ENCODE assay signal across 8 cellular contexts in the genomic region with DNA sequence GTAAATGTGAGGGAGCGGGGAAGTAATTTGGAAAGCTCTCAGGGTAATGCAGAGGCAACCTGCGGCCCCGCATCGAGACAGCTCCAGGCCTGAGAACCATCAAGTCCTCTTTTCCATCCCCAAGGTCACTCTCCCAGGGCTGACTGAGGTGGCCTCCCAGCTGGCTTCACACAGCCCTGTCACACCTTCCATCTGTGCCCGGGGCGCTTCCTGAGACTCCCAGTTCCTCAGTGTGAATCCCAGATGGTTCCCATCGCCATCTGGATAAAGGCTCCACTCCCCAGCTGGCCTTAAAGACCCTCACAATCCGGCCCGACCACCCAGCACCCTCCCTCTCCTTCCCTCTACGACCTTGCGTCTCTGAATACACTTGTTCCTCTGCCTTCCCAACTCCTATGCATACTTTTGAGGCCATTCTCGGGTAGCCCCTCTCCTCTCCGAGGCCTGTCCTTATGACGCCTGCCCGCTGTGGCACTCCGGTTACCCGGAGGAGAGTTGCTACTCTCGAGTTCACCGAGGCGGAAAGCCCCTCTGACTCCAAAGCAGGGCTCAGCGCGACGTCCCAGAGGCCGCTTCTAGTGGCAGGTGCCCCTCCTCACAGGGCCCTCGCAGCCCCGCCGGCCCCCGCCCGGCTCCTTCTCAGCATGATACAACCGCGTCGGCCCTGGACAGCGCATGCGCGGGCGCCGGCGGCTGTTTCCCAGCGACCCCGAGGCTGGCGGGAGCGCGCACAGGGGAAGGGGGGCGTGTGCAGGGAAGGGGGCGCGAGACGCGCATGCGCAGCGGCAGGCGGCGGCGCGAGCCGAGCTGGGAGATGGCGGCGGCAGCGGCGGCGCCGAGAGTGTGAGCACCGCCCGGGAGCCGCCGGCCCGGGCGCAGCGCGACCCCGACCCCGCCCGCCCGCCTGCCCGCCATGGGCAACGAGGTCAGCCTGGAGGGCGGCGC. TPM values are rescaled to one million over a fixed set of nuclear protein-coding genes. Genes with fewer than 3 reads are reported as not detected.
A peak's percentile ranks its signal among the peaks of the same experiment; 100 is the strongest.
DNase-seq lines count a peak whose midpoint lies in the region; ATAC-seq, FAIRE-seq and TF ChIP-seq lines count a peak whose summit lies in the region.

A gene with protein sequence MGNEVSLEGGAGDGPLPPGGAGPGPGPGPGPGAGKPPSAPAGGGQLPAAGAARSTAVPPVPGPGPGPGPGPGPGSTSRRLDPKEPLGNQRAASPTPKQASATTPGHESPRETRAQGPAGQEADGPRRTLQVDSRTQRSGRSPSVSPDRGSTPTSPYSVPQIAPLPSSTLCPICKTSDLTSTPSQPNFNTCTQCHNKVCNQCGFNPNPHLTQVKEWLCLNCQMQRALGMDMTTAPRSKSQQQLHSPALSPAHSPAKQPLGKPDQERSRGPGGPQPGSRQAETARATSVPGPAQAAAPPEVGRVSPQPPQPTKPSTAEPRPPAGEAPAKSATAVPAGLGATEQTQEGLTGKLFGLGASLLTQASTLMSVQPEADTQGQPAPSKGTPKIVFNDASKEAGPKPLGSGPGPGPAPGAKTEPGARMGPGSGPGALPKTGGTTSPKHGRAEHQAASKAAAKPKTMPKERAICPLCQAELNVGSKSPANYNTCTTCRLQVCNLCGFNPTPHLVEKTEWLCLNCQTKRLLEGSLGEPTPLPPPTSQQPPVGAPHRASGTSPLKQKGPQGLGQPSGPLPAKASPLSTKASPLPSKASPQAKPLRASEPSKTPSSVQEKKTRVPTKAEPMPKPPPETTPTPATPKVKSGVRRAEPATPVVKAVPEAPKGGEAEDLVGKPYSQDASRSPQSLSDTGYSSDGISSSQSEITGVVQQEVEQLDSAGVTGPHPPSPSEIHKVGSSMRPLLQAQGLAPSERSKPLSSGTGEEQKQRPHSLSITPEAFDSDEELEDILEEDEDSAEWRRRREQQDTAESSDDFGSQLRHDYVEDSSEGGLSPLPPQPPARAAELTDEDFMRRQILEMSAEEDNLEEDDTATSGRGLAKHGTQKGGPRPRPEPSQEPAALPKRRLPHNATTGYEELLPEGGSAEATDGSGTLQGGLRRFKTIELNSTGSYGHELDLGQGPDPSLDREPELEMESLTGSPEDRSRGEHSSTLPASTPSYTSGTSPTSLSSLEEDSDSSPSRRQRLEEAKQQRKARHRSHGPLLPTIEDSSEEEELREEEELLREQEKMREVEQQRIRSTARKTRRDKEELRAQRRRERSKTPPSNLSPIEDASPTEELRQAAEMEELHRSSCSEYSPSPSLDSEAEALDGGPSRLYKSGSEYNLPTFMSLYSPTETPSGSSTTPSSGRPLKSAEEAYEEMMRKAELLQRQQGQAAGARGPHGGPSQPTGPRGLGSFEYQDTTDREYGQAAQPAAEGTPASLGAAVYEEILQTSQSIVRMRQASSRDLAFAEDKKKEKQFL (N-terminal part only) (plus strand): TSS at position 788 of the 945 bp plus-strand sequence. CDS start 126 bp downstream, at position 914.

- peaks cover 16% of the 10 kb centered on the region for H3K36me3 Mint-ChIP-seq in central memory CD8-positive, alpha-beta T cell (ENCODE audit: insufficient read depth)

- TF ChIP-seq CTCF in AG04449 (IDR thresholded peaks at IDR 0.05; ENCODE audit: insufficient read depth, low read length, missing control alignments) (no peak), keratinocyte (optimal IDR thresholded peaks at IDR 0.05 in 1 of 3, IDR thresholded peaks at IDR 0.05 in 1 of 3, conservative IDR thresholded peaks at IDR 0.05 in 1 of 3; ENCODE audit: extremely low read depth in 1 of 3, insufficient read depth in 2 of 3, low read length in 3 of 3) (no peak)

- peak within 1 kb of the TSS; percentile 72 for H3K9ac ChIP-seq in keratinocyte (ENCODE audit: control insufficient read depth, extremely low read depth, insufficient read depth, low read length)

- peaks cover 24% of the 10 kb centered on the region for H3K27me3 ChIP-seq in keratinocyte (ENCODE audit: control insufficient read depth, extremely low read depth, insufficient read depth, low read length)

- H2AFZ ChIP-seq in keratinocyte (ENCODE audit: control insufficient read depth, low read length): peak within 1 kb of the TSS; percentile 85

- no peaks in the 10 kb centered on the region for H4K20me1 ChIP-seq in keratinocyte (ENCODE audit: control insufficient read depth, extremely low read depth, insufficient read depth, low read length)

- POLR2A ChIA-PET in AG04449 (lab: Yijun Ruan, JAX): interaction anchor here (0.9 kb wide), 1 partner anchor 14 kb away, joined by 3 read pairs; no protein-coding TSS in a partner anchor

- H3K9me3 ChIP-seq in keratinocyte (ENCODE audit: control insufficient read depth, low read depth, low read length): no peaks in the 10 kb centered on the region

- H3K79me2 ChIP-seq in keratinocyte (ENCODE audit: control insufficient read depth, insufficient read depth, low read length): no peaks in the 10 kb centered on the region

- H3K36me3 ChIP-seq in keratinocyte (ENCODE audit: control insufficient read depth in 2 of 2, extremely low read depth in 1 of 2, insufficient read depth in 2 of 2, low read length in 2 of 2): no peaks in the 10 kb centered on the region

- H3K27me3 Mint-ChIP-seq in central memory CD8-positive, alpha-beta T cell: peaks cover 32% of the 10 kb centered on the region

- H3K4me3 Mint-ChIP-seq in central memory CD8-positive, alpha-beta T cell: peak within 1 kb of the TSS; percentile 85

- peaks cover 11% of the 10 kb centered on the region for H3K4me1 ChIP-seq in keratinocyte (ENCODE audit: control insufficient read depth, extremely low read depth, insufficient read depth, low read length)

- no peaks in the 10 kb centered on the region for H3K9me1 ChIP-seq in keratinocyte (ENCODE audit: control insufficient read depth, extremely low read depth, insufficient read depth, low read length)

- H3K27ac ChIP-seq in keratinocyte (ENCODE audit: control insufficient read depth, insufficient read depth, low read length): peak within 1 kb of the TSS; percentile 24

- DNase-seq in AG04449 (ENCODE audit: low read depth, low spot score) (peak; percentile 9), NCI-H2227 treated with DMSO at 0.1 percent for 48 hours (lab: John Stamatoyannopoulos, UW) (peak; percentile 89), keratinocyte (ENCODE audit: low read depth, low spot score) (peak; percentile 26)
- peak; percentile 69 to 87 for DNase-seq in central memory CD8-positive, alpha-beta T cell (ENCODE audit: low spot score in 2 of 2)
- DNase-seq in stimulated activated CD4-positive, alpha-beta T cell treated with anti-CD3 and anti-CD28 coated beads, Interleukin-12 subunit alpha, Interleukin-12 subunit beta, amount 100 ng/mL, for 48 hours (ENCODE audit: low read depth in 2 of 3, low spot score in 1 of 3): peak; percentile 76 to 85 (median 81)

- H3K4me3 ChIP-seq in AG04449 (ENCODE audit: low read depth, low read length): peak within 1 kb of the TSS; percentile 77
- peak within 1 kb of the TSS; percentile 41 to 78 (median 75) for H3K4me3 ChIP-seq in keratinocyte (ENCODE audit: control insufficient read depth in 2 of 3, extremely low read depth in 1 of 3, insufficient read depth in 2 of 3, low read depth in 1 of 3, low read length in 3 of 3)

- CTCF ChIA-PET in AG04449 (lab: Yijun Ruan, JAX): interaction anchor here (1.0 to 9.2 kb wide), 6 partner anchors 10 to 118 kb away, joined by 3 to 87 read pairs (median 4); no protein-coding TSS in a partner anchor

- H3K4me2 ChIP-seq in keratinocyte (ENCODE audit: control insufficient read depth, extremely low read depth, insufficient read depth, low read depth, low read length): peak within 1 kb of the TSS; percentile 94

- H3K4me1 Mint-ChIP-seq in central memory CD8-positive, alpha-beta T cell: peaks cover 16% of the 10 kb centered on the region

- H3K9me3 Mint-ChIP-seq in central memory CD8-positive, alpha-beta T cell: no peaks in the 10 kb centered on the region

- dilution Hi-C loops in keratinocyte (cut with MboI; ENCODE audit: extremely low pct_ligation_motif_present, low sequenced_read_pairs): loop anchor here (25.0 kb wide), 1 partner anchor 108 kb away; a partner anchor contains a TSS

- no peak for FAIRE-seq in keratinocyte (lab: Jason Lieb, UNC)

- peak within 1 kb of the TSS; percentile 71 for H3K27ac Mint-ChIP-seq in central memory CD8-positive, alpha-beta T cell (ENCODE audit: low read depth)

- peak; percentile 81 for ATAC-seq in GM18909 (IDR thresholded peaks at IDR 0.05; ENCODE audit: poor library complexity, unreplicated experiment)
- peak; percentile 74 for ATAC-seq in HG03175 (IDR thresholded peaks at IDR 0.05; ENCODE audit: unreplicated experiment)
- ATAC-seq in activated CD4-positive, CD25-positive, alpha-beta regulatory T cell treated with anti-CD3 and anti-CD28 coated beads, Interleukin-2, amount 50 U/mL, for 24 hours: peak; percentile 84 to 87
- peak; percentile 80 for ATAC-seq in central memory CD8-positive, alpha-beta T cell (replicated peaks; ENCODE audit: extremely low read depth, poor library complexity, severe bottlenecking)

RNA-seq across cellular contexts. Expression of the gene that starts here (rescaled TPM):
- under 0.01 to 0.01 TPM (median under 0.01 TPM) in 3 replicates for polyA plus RNA-seq in keratinocyte
- polyA plus RNA-seq in keratinocyte (2011; ENCODE audit: low read depth): not detected
- not detected in 2 replicates for polyA plus RNA-seq in keratinocyte (2011; cell fraction: cytosol; rRNA removed)
- 0.06 and 0.09 TPM in 2 replicates for polyA plus RNA-seq in keratinocyte (2011; cell fraction: nucleus; rRNA removed)
- polyA plus RNA-seq in keratinocyte (2012; ENCODE audit: low replicate concordance): 0.02 TPM in 1 of 2 replicates, not detected in the other
- 0.03 to 0.26 TPM (median 0.06 TPM) in 3 replicates for polyA minus RNA-seq in keratinocyte
- not detected for polyA minus RNA-seq in keratinocyte (2011; cell fraction: cytosol; rRNA and poly(A)+ RNA removed)
- 0.16 and 0.21 TPM in 2 replicates for polyA minus RNA-seq in keratinocyte (2011; cell fraction: nucleus; rRNA and poly(A)+ RNA removed)

Comparison
In these comparisons a context has a peak if more than half of its experiments do, and no peak if none do; other contexts are left out.
1. Peak in every context shown above with its lines: DNase-seq, ATAC-seq, H3K4me3 ChIP-seq and H3K27ac ChIP-seq.
2. Peak in DNase-seq, H3K4me3 ChIP-seq, H3K27ac ChIP-seq, H3K9ac ChIP-seq and H3K4me2 ChIP-seq in keratinocyte; RNA of the gene not detected or under 1 TPM.
3. DNase-seq: peak in every context shown above with its lines; median percentile 89 in NCI-H2227 treated with DMSO at 0.1 percent for 48 hours; 81 in stimulated activated CD4-positive, alpha-beta T cell treated with anti-CD3 and anti-CD28 coated beads, Interleukin-12 subunit alpha, Interleukin-12 subunit beta, amount 100 ng/mL, for 48 hours; 78 in central memory CD8-positive, alpha-beta T cell; 26 in keratinocyte; 9 in AG04449.